8 cellular contexts compared by ENCODE assay signal in genomic region chr22:42581762-42582716, GRCh38. TPM values are rescaled to one million over a fixed set of nuclear protein-coding genes. Genes with fewer than 3 reads are reported as not detected.
A peak's percentile ranks its signal among the peaks of the same experiment; 100 is the strongest.
DNase-seq lines count a peak whose midpoint lies in the region; ATAC-seq and TF ChIP-seq lines count a peak whose summit lies in the region.

No MANE protein-coding gene starts in this region.

- intact Hi-C loops in dorsolateral prefrontal cortex (cut with DNase I) (no loop called here), lower leg skin (cut with DNase I; ENCODE audit: low total_unique reads) (no loop called here)

- H3K4me3 ChIP-seq in dorsolateral prefrontal cortex (peak overlapping the region; percentile 45 to 92 (median 77)), lower leg skin (ENCODE audit: low read depth, poor library complexity, severe bottlenecking) (peak overlapping the region; percentile 37)

- WGBS in lower leg skin, 2 donors: 9 to 10% methylated on average over 33 to 36 of the region's 64 CpGs

- ATAC-seq in HG02970 (IDR thresholded peaks at IDR 0.05; ENCODE audit: low FRiP score, unreplicated experiment): peak; percentile 71
- ATAC-seq in GM19397 (IDR thresholded peaks at IDR 0.05; ENCODE audit: unreplicated experiment): no peak

- no peaks in the 10 kb centered on the region for H3K27me3 ChIP-seq in dorsolateral prefrontal cortex

- peak overlapping the region in 33 of 59 donors; percentile 5 to 87 (median 47) for H3K27ac ChIP-seq in dorsolateral prefrontal cortex

- no peak for TF ChIP-seq CTCF in GM10266 (IDR thresholded peaks at IDR 0.05; ENCODE audit: control insufficient read depth, insufficient read depth, low read depth, missing control alignments)
- TF ChIP-seq CTCF in dorsolateral prefrontal cortex (IDR thresholded peaks at IDR 0.05 in 54 of 56, conservative IDR thresholded peaks at IDR 0.05 in 2 of 56; ENCODE audit: low read depth in 1 of 56, partially characterized antibody in 56 of 56): peak in 8 of 56 donors; percentile 9 to 31 (median 24)
- no peak for TF ChIP-seq CTCF in lower leg skin (IDR thresholded peaks at IDR 0.05)

- DNase-seq in GM10266 (ENCODE audit: extremely low spot score) (peak; percentile 91), NCI-H446 treated with DMSO at 0.1 percent for 48 hours (lab: John Stamatoyannopoulos, UW) (peak; percentile 34), dorsolateral prefrontal cortex (peak; percentile 63 to 88 (median 76)), lower leg skin (ENCODE audit: low spot score in 2 of 2) (peak; percentile 66 to 95)
- DNase-seq in activated CD4-positive, alpha-beta T cell treated with anti-CD3 and anti-CD28 coated beads, Interleukin-2, amount 50 U/mL, for 24 hours (ENCODE audit: low read depth in 1 of 2, low spot score in 1 of 2): peak; percentile 77 to 81
- peak; percentile 85 for DNase-seq in stimulated activated CD4-positive, alpha-beta T cell treated with anti-CD3 and anti-CD28 coated beads, Interleukin-4, amount 100 ng/mL, for 24 hours

- TF ChIP-seq POLR2A in lower leg skin (IDR thresholded peaks at IDR 0.05): no peak

RNA-seq across cellular contexts. Expression of gene SERHL2, which starts 28.3 kb away (rescaled TPM):
- 10 to 100 TPM in 18 of 120 experiments, 1 to 10 TPM in 102; 2.0 to 26.5 (median 6.2) TPM for total RNA-seq in dorsolateral prefrontal cortex
- total RNA-seq in lower leg skin: 10 to 100 TPM; 13.1 to 39.5 (median 18.2) TPM

RNA-seq across cellular contexts. Expression of gene POLDIP3, which starts 32.6 kb away (rescaled TPM):
- total RNA-seq in dorsolateral prefrontal cortex (10 to 100 TPM; 47.0 to 95.5 (median 65.3) TPM), lower leg skin (10 to 100 TPM; 29.6 to 41.8 (median 40.8) TPM)

RNA-seq across cellular contexts. Expression of gene ATP5MGL, which starts 58.4 kb away (rescaled TPM):
- total RNA-seq in dorsolateral prefrontal cortex (1 to 10 TPM in 62 of 120 experiments, under 1 TPM in 31, not detected in 27; 0.65 to 6.3 (median 1.3) TPM), lower leg skin (under 1 TPM in 1 of 4 donors, not detected in 3; 0.94 TPM)

Comparison
In these comparisons a context has a peak if more than half of its experiments do, and no peak if none do; other contexts are left out.
1. DNase-seq: peak in every context shown above with its lines; median percentile 91 in GM10266; 85 in stimulated activated CD4-positive, alpha-beta T cell treated with anti-CD3 and anti-CD28 coated beads, Interleukin-4, amount 100 ng/mL, for 24 hours; 80 in lower leg skin; 79 in activated CD4-positive, alpha-beta T cell treated with anti-CD3 and anti-CD28 coated beads, Interleukin-2, amount 50 U/mL, for 24 hours; 76 in dorsolateral prefrontal cortex; 34 in NCI-H446 treated with DMSO at 0.1 percent for 48 hours.